Comparison of ENCODE assay signal across 25 cellular contexts in genomic region chr13:20140487-20140886, GRCh38. TPM values are rescaled to one million over a fixed set of nuclear protein-coding genes. Genes with fewer than 3 reads are reported as not detected.
"Had no signal": no experiment of that assay in that cellular context is flagged by ENCODE, and none has a peak within 500 bp of the region (broad histone marks: within the 10 kb centered on the region; RNA-seq: fewer than 3 reads in every experiment).

No MANE protein-coding gene starts in this region.

- ATAC-seq: activated CD8-positive, alpha-beta T cell treated with anti-CD3 and anti-CD28 coated beads for 36 hours; gastroesophageal sphincter; natural killer cell treated with Interleukin-12 subunit alpha and Interleukin-12 subunit beta and Interleukin-15 and Interleukin-18, amount 100 ng/mL, for 72 hours; T-cell had no signal

- H3K36me3 ChIP-seq: adrenal gland, ascending aorta, brain microvascular endothelial cell, colonic mucosa, esophagus squamous epithelium, gastroesophageal sphincter, ovary, prostate gland, thyroid gland, WERI-Rb-1 had no signal

- H3K9me3 Mint-ChIP-seq: activated CD4-positive, alpha-beta T cell treated with anti-CD3 and anti-CD28 coated beads, Interleukin-2, amount 10 ng/mL, durations not matched to agents 7 days and 5 days; activated CD8-positive, alpha-beta T cell treated with anti-CD3 and anti-CD28 coated beads for 36 hours; activated T-cell treated with anti-CD3 and anti-CD28 coated beads, Interleukin-2, amount 50 U/mL, for 24 hours; activated T-helper 2 cell treated with anti-CD3 and anti-CD28 coated beads, Interferon-gamma antibody, Interleukin-2, Interleukin-4, amounts not matched to agents 10 μg/mL and 5 μg/mL and 100 μg/mL, durations not matched to agents 14 hours and 24 hours and 36 hours; central memory CD8-positive, alpha-beta T cell; natural killer cell treated with Interleukin-12 subunit alpha and Interleukin-12 subunit beta and Interleukin-15 and Interleukin-18, amount 100 ng/mL, for 72 hours; stimulated activated naive CD8-positive, alpha-beta T cell treated with anti-CD3 and anti-CD28 coated beads, Interleukin-15, Interleukin-2, amounts not matched to agents 100 ng/mL and 50 ng/mL, for 24 hours; T-cell had no signal

- H3K4me1 Mint-ChIP-seq: central memory CD8-positive, alpha-beta T cell had no signal

- DNase-seq: activated CD4-positive, alpha-beta T cell treated with anti-CD3 and anti-CD28 coated beads, Interleukin-2, amount 10 ng/mL, durations not matched to agents 7 days and 5 days; activated CD4-positive, CD25-positive, alpha-beta regulatory T cell treated with anti-CD3 and anti-CD28 coated beads, Interleukin-2, amount 50 U/mL, for 72 hours; activated CD8-positive, alpha-beta T cell treated with anti-CD3 and anti-CD28 coated beads for 36 hours; activated naive CD4-positive, alpha-beta T cell; activated T-cell treated with anti-CD3 and anti-CD28 coated beads, Interleukin-2, amount 50 U/mL, for 24 hours; adrenal gland; brain microvascular endothelial cell; colonic mucosa; esophagus squamous epithelium; ovary; stimulated activated CD4-positive, alpha-beta T cell treated with anti-CD3 and anti-CD28 coated beads, Interleukin-12 subunit alpha, Interleukin-12 subunit beta, amount 100 ng/mL, for 4 hours; stimulated activated CD4-positive, alpha-beta T cell treated with anti-CD3 and anti-CD28 coated beads, Interleukin-4, amount 100 ng/mL, for 4 hours; substantia nigra; T-cell; thyroid gland; WERI-Rb-1 had no signal

- H3K4me1 ChIP-seq: adrenal gland, ascending aorta, colonic mucosa, prostate gland had no signal

- H3K36me3 Mint-ChIP-seq: natural killer cell treated with Interleukin-12 subunit alpha and Interleukin-12 subunit beta and Interleukin-15 and Interleukin-18, amount 100 ng/mL, for 72 hours; T-cell had no signal

- H3K4me3 Mint-ChIP-seq: activated CD4-positive, alpha-beta T cell treated with anti-CD3 and anti-CD28 coated beads, Interleukin-2, amount 10 ng/mL, durations not matched to agents 7 days and 5 days; activated CD8-positive, alpha-beta T cell treated with anti-CD3 and anti-CD28 coated beads for 36 hours; activated naive CD8-positive, alpha-beta T cell; activated T-cell treated with anti-CD3 and anti-CD28 coated beads, Interleukin-2, amount 50 U/mL, for 24 hours; central memory CD8-positive, alpha-beta T cell; natural killer cell treated with Interleukin-12 subunit alpha and Interleukin-12 subunit beta and Interleukin-15 and Interleukin-18, amount 100 ng/mL, for 72 hours; stimulated activated naive CD8-positive, alpha-beta T cell treated with anti-CD3 and anti-CD28 coated beads, Interleukin-15, Interleukin-2, amounts not matched to agents 100 ng/mL and 50 ng/mL, for 24 hours; T-cell had no signal

- H3K4me3 ChIP-seq: adrenal gland, ascending aorta, colonic mucosa, esophagus squamous epithelium, gastroesophageal sphincter, ovary, prostate gland, thyroid gland had no signal

- H3K27me3 ChIP-seq: ovary, thyroid gland had no signal

- H3K9me3 ChIP-seq: adrenal gland, ascending aorta, colonic mucosa, esophagus squamous epithelium, gastroesophageal sphincter, ovary, prostate gland, thyroid gland had no signal

- H3K27ac Mint-ChIP-seq: activated CD4-positive, alpha-beta T cell treated with anti-CD3 and anti-CD28 coated beads, Interleukin-2, amount 10 ng/mL, durations not matched to agents 7 days and 5 days; activated CD8-positive, alpha-beta T cell treated with anti-CD3 and anti-CD28 coated beads for 36 hours; activated naive CD8-positive, alpha-beta T cell; activated T-cell treated with anti-CD3 and anti-CD28 coated beads, Interleukin-2, amount 50 U/mL, for 24 hours; activated T-helper 2 cell treated with anti-CD3 and anti-CD28 coated beads, Interferon-gamma antibody, Interleukin-2, Interleukin-4, amounts not matched to agents 10 μg/mL and 5 μg/mL and 100 μg/mL, durations not matched to agents 14 hours and 24 hours and 36 hours; natural killer cell treated with Interleukin-12 subunit alpha and Interleukin-12 subunit beta and Interleukin-15 and Interleukin-18, amount 100 ng/mL, for 72 hours; stimulated activated naive CD8-positive, alpha-beta T cell treated with anti-CD3 and anti-CD28 coated beads, Interleukin-15, Interleukin-2, amounts not matched to agents 100 ng/mL and 50 ng/mL, for 24 hours; T-cell had no signal

- H3K27ac ChIP-seq: adrenal gland, ascending aorta, brain microvascular endothelial cell, colonic mucosa, esophagus squamous epithelium, gastroesophageal sphincter, ovary, prostate gland, thyroid gland, WERI-Rb-1 had no signal

RNA-seq across cellular contexts. Expression of gene GJA3, which starts 20.4 kb away (rescaled TPM):
- total RNA-seq: adrenal gland, ascending aorta, lung microvascular endothelial cell had no signal

RNA-seq across cellular contexts. Expression of gene GJB2, which starts 52.3 kb away (rescaled TPM):
- total RNA-seq: lung microvascular endothelial cell had no signal
